2 cellular contexts compared by ENCODE assay signal in genomic region chr2:171008550-171009205, GRCh38.
TF ChIP-seq lines count a peak whose summit lies in the region.

No MANE protein-coding gene starts in this region.

TF ChIP-seq in HepG2, 621 proteins besides CTCF, POLR2A, EP300 and RAD21 (continued from another document):
- peak; percentile 26; the same call in 1 of the 2 replicates for TF ChIP-seq ATF7 (IDR thresholded peaks at IDR 0.05)
- no peak for TF ChIP-seq ATF7 (CRISPR knock-in tag; IDR thresholded peaks at IDR 0.05)

TF ChIP-seq in WTC11, 78 proteins besides CTCF, POLR2A, EP300 and RAD21 (continued from another document):
- TF ChIP-seq SP1 (CRISPR knock-in tag; conservative IDR thresholded peaks at IDR 0.05), result no peak
- no peak for TF ChIP-seq ATF1 (CRISPR knock-in tag; IDR thresholded peaks at IDR 0.05)
- TF ChIP-seq, protein P1, sequence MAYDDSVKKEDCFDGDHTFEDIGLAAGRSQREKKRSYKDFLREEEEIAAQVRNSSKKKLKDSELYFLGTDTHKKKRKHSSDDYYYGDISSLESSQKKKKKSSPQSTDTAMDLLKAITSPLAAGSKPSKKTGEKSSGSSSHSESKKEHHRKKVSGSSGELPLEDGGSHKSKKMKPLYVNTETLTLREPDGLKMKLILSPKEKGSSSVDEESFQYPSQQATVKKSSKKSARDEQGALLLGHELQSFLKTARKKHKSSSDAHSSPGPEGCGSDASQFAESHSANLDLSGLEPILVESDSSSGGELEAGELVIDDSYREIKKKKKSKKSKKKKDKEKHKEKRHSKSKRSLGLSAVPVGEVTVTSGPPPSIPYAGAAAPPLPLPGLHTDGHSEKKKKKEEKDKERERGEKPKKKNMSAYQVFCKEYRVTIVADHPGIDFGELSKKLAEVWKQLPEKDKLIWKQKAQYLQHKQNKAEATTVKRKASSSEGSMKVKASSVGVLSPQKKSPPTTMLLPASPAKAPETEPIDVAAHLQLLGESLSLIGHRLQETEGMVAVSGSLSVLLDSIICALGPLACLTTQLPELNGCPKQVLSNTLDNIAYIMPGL (CRISPR knock-in tag; IDR thresholded peaks at IDR 0.05), result no peak
- TF ChIP-seq OVOL2 (CRISPR knock-in tag; IDR thresholded peaks at IDR 0.05; ENCODE audit: borderline replicate concordance), result no peak
TF ChIP-seq in WTC11: peak in this region for 0.
